In genomic region chr2:158748925-158749590, GRCh38 we compare ENCODE assay signal across 1 cellular context.
TF ChIP-seq lines count a peak whose summit lies in the region.

No MANE protein-coding gene starts in this region.

TF ChIP-seq in K562, 482 proteins besides CTCF, POLR2A, EP300 and RAD21 (continued from another document):
- TF ChIP-seq ZBTB33 (CRISPR knock-in tag; IDR thresholded peaks at IDR 0.05): no peak
- TF ChIP-seq MAFF (IDR thresholded peaks at IDR 0.05; ENCODE audit: low read length): peak; percentile 27; the same call in 1 of the 2 replicates
